ENCODE assay signal across 17 cellular contexts in genomic region chr6:18207438-18207837, GRCh38. TPM values are rescaled to one million over a fixed set of nuclear protein-coding genes. Genes with fewer than 3 reads are reported as not detected.
DNase-seq lines count a peak whose midpoint lies in the region; ATAC-seq, FAIRE-seq and TF ChIP-seq lines count a peak whose summit lies in the region.
"Had no signal": no experiment of that assay in that cellular context is flagged by ENCODE, and none has a peak within 500 bp of the region (broad histone marks: within the 10 kb centered on the region; RNA-seq: fewer than 3 reads in every experiment).

No MANE protein-coding gene starts in this region.

- no peak overlapping the region for H3K4me2 ChIP-seq in mammary epithelial cell (ENCODE audit: insufficient read depth, low read depth, low read length)

- intact Hi-C loops in mammary epithelial cell (cut with micrococcal nuclease) = no loop called here

- in situ Hi-C loops in mammary epithelial cell (cut with MboI; ENCODE audit: low sequenced_read_pairs in 2 of 2) = no loop called here

- H3K9me3 ChIP-seq in muscle layer of colon (ENCODE audit: low read length) (no peaks in the 10 kb centered on the region), mammary epithelial cell (replicated peaks; ENCODE audit: insufficient read depth, low read length) (no peaks in the 10 kb centered on the region)
- H3K9me3 ChIP-seq: uterus had no signal

- 96% methylated on average over 8 of the region's 8 CpGs for WGBS in mammary epithelial cell (ENCODE audit: low coverage, missing lambda C conversion rate)

- H3K27me3 ChIP-seq in muscle layer of colon (ENCODE audit: control insufficient read depth in 1 of 2, insufficient read depth in 2 of 2, low read length in 2 of 2) (no peaks in the 10 kb centered on the region), mammary epithelial cell (ENCODE audit: insufficient read depth, low read length) (no peaks in the 10 kb centered on the region)
- H3K27me3 ChIP-seq: uterus had no signal

- no peaks in the 10 kb centered on the region for H3K79me2 ChIP-seq in mammary epithelial cell (ENCODE audit: insufficient read depth, low read length)

- H4K20me1 ChIP-seq in mammary epithelial cell (ENCODE audit: insufficient read depth, low read length) = no peaks in the 10 kb centered on the region

- BruUV-seq in mammary epithelial cell (replicated peaks; lab: Mats Ljungman, UMichigan) = no TSS peak

- no peak for TF ChIP-seq CTCF in mammary epithelial cell (conservative IDR thresholded peaks at IDR 0.05 in 1 of 2, IDR thresholded peaks at IDR 0.05 in 1 of 2; ENCODE audit: extremely low read depth in 1 of 2, insufficient read depth in 1 of 2, low read depth in 1 of 2, low read length in 2 of 2)

- CTCF ChIA-PET in mammary epithelial cell (lab: Charles Lee; ENCODE audit: low non-redundant PET) = no interaction called here

- no peak overlapping the region for H2AFZ ChIP-seq in mammary epithelial cell (ENCODE audit: low read depth, low read length)

- H3K4me1 ChIP-seq in muscle layer of colon (ENCODE audit: insufficient read depth, low read length) = peaks cover 15% of the 10 kb centered on the region
- no peaks in the 10 kb centered on the region for H3K4me1 ChIP-seq in mammary epithelial cell (ENCODE audit: insufficient read depth, low read length)
- H3K4me1 ChIP-seq: uterus had no signal

- FAIRE-seq in GM12892 (lab: Jason Lieb, UNC) = no peak
- FAIRE-seq: astrocyte, colon had no signal

- DNase-seq in DMS79 (lab: John Stamatoyannopoulos, UW) (peak; percentile 70), NCI-H1105 (lab: John Stamatoyannopoulos, UW) (peak; percentile 52), amygdala (lab: John Stamatoyannopoulos, UW) (peak in 34 of 56 donors; percentile 4 to 72 (median 20)), mammary epithelial cell (no peak), GM12892 (ENCODE audit: insufficient read length) (no peak)
- DNase-seq: activated CD4-positive, alpha-beta T cell treated with anti-CD3 and anti-CD28 coated beads, Interleukin-2, amount 50 U/mL, for 1 hour; activated naive CD4-positive, alpha-beta T cell; H9; stimulated activated CD4-positive, alpha-beta T cell treated with anti-CD3 and anti-CD28 coated beads, Interleukin-1b, Interleukin-23, amount 100 ng/mL, for 48 hours; stimulated activated naive CD8-positive, alpha-beta T cell treated with anti-CD3 and anti-CD28 coated beads, Interleukin-15, amount 100 ng/mL, for 72 hours; SW 1271; uterus had no signal

- H3K36me3 ChIP-seq in muscle layer of colon (ENCODE audit: insufficient read depth, low read length) = no peaks in the 10 kb centered on the region
- H3K36me3 ChIP-seq in mammary epithelial cell (ENCODE audit: insufficient read depth, low read length) = peaks cover 10% of the 10 kb centered on the region
- H3K36me3 ChIP-seq: uterus had no signal

- H3K27ac ChIP-seq in muscle layer of colon (ENCODE audit: low read depth, low read length) = peak overlapping the region; percentile 86
- H3K27ac ChIP-seq in mammary epithelial cell (ENCODE audit: insufficient read depth, low read depth, low read length) = no peak overlapping the region
- H3K27ac ChIP-seq: uterus had no signal

- H3K4me3 ChIP-seq in muscle layer of colon (ENCODE audit: low read depth in 1 of 2, low read length in 2 of 2) (peak overlapping the region in 1 of 2 donors; percentile 41), mammary epithelial cell (replicated peaks in 1 of 3; ENCODE audit: insufficient read depth in 1 of 3, low read depth in 2 of 3, low read length in 3 of 3) (no peak overlapping the region)
- H3K4me3 ChIP-seq: uterus had no signal

- H3K9ac ChIP-seq in muscle layer of colon (ENCODE audit: low read length) = no peak overlapping the region
- no peak overlapping the region for H3K9ac ChIP-seq in mammary epithelial cell (ENCODE audit: insufficient read depth, low read length)

- no peak for TF ChIP-seq POLR2A in GM12892 (IDR thresholded peaks at IDR 0.05; ENCODE audit: low read depth, low read length)

- dilution Hi-C loops in mammary epithelial cell (cut with HindIII; ENCODE audit: low sequenced_read_pairs) = no loop called here

- ATAC-seq in activated CD4-positive, CD25-positive, alpha-beta regulatory T cell treated with anti-CD3 and anti-CD28 coated beads, Interleukin-2, amount 50 U/mL, for 24 hours = no peak
- ATAC-seq: left colon; stimulated activated naive CD8-positive, alpha-beta T cell treated with anti-CD3 and anti-CD28 coated beads, Interleukin-15, amount 100 ng/mL, for 72 hours had no signal

RNA-seq across cellular contexts. Expression of gene KDM1B, which starts 52.2 kb away (rescaled TPM):
- total RNA-seq in mammary epithelial cell = 10 to 100 TPM; 19.5 to 25.1 TPM
- 14.3 TPM for polyA plus RNA-seq in mammary epithelial cell
- polyA minus RNA-seq in mammary epithelial cell = 22.9 TPM
- polyA plus RNA-seq in GM12892 (2012; ENCODE audit: missing spikeins) = 13.7 TPM

RNA-seq across cellular contexts. Expression of gene TPMT, which starts 52.6 kb away (rescaled TPM):
- 10 to 100 TPM in 1 of 2 donors, 1 to 10 TPM in 1; 7.7 to 15.3 TPM for total RNA-seq in mammary epithelial cell
- polyA plus RNA-seq in mammary epithelial cell = 11.4 TPM
- 5.2 TPM for polyA minus RNA-seq in mammary epithelial cell
- polyA plus RNA-seq in GM12892 (2012; ENCODE audit: missing spikeins) = 11.5 TPM

RNA-seq across cellular contexts. Expression of gene DEK, which starts 56.9 kb away (rescaled TPM):
- 100 to 1,000 TPM in 1 of 2 donors, 10 to 100 TPM in 1; 34.5 to 103 TPM for total RNA-seq in mammary epithelial cell
- polyA plus RNA-seq in mammary epithelial cell = 48.1 TPM
- polyA minus RNA-seq in mammary epithelial cell = 11.0 TPM
- polyA plus RNA-seq in GM12892 (2012; ENCODE audit: missing spikeins) = 163 TPM

Comparison
In these comparisons a context has a peak if more than half of its experiments do, and no peak if none do; other contexts are left out.
1. DNase-seq: peak in DMS79 (single experiment), NCI-H1105 (single experiment) and amygdala (34 of 56); none in mammary epithelial cell (single experiment) and GM12892 (single experiment).